ENCODE assay signal across 7 cellular contexts in genomic region chr7:153043440-153043839, GRCh38.
"Had no signal": no experiment of that assay in that cellular context is flagged by ENCODE, and none has a peak within 500 bp of the region (broad histone marks: within the 10 kb centered on the region; RNA-seq: fewer than 3 reads in every experiment).

No MANE protein-coding gene starts in this region.

- H3K4me1 ChIP-seq: HAP-1 had no signal

- H3K4me3 ChIP-seq: GM23338, HAP-1 had no signal

- H3K36me3 ChIP-seq: HAP-1 had no signal

- DNase-seq: H7, HFFc6, KG1 had no signal

- H3K4me2 ChIP-seq: GM23338 had no signal

- ATAC-seq: GM23338, HCT116 had no signal

- H3K9me3 ChIP-seq: HAP-1 had no signal

- H2AFZ ChIP-seq: GM23338 had no signal

- FAIRE-seq: HTR-8/SVneo had no signal
